Comparison of ENCODE assay signal across 9 cellular contexts in the genomic region with DNA sequence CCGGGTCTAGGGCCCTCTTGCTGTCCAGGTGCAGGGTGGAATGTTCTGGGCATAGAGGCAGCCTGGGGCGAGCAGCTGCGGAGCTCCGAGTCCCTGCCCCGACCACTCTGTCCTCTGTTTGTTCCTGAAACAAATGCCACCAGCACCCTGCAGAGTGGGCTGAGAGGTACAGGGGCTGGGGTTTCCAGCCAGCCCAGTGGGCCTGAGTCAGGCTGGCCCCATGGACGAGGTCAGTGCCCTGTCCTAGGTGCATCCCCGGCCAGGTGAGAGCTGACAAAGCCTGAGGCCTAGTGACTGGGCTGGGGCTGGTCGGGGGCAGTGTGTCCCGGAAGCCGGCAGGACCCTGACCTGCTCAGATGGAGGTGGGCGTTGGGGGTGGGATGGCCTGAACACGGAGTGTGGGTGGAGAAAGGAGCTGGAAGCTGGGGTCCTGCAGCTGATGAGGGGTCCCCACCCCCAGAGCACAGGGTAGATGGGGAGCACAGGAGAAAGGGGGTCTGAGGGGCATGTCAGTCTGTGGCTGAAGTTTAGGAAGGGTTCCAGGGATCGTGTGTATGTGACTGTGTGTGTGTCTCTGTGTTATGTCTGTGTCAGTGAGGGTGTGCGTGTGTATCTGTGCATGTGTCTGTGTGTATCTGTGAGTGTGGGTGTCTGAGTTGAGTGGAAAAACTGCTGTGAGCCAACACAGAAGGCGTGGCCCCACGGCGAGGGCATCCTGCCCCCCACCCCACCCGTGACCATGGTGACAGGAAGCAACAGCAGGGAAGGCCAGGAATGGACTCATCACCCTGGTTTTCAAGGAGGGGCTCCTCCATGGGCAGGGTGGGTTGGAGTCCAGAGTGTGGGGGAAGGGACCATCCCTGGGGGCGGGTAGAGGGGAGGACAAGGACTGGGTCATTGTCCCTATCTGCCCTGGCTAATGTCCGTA. TPM values are rescaled to one million over a fixed set of nuclear protein-coding genes. Genes with fewer than 3 reads are reported as not detected.
DNase-seq lines count a peak whose midpoint lies in the region; ATAC-seq and TF ChIP-seq lines count a peak whose summit lies in the region.
"Had no signal": no experiment of that assay in that cellular context is flagged by ENCODE, and none has a peak within 500 bp of the region (broad histone marks: within the 10 kb centered on the region; RNA-seq: fewer than 3 reads in every experiment).

No MANE protein-coding gene starts in this region.

- H3K36me3 Mint-ChIP-seq in activated naive CD8-positive, alpha-beta T cell: no peaks in the 10 kb centered on the region
- H3K36me3 Mint-ChIP-seq in type B pancreatic cell: no peaks in the 10 kb centered on the region

- peaks cover 46% of the 10 kb centered on the region for H3K4me1 Mint-ChIP-seq in activated naive CD8-positive, alpha-beta T cell (ENCODE audit: low read depth)
- H3K4me1 Mint-ChIP-seq in type B pancreatic cell (ENCODE audit: unreplicated experiment): peaks cover 19% of the 10 kb centered on the region

- H3K27me3 ChIP-seq in lower lobe of right lung (ENCODE audit: low read depth): no peaks in the 10 kb centered on the region
- no peaks in the 10 kb centered on the region for H3K27me3 ChIP-seq in SJCRH30

- no peaks in the 10 kb centered on the region for H3K27me3 Mint-ChIP-seq in activated naive CD8-positive, alpha-beta T cell
- peaks cover 35% of the 10 kb centered on the region for H3K27me3 Mint-ChIP-seq in type B pancreatic cell

- H3K9me3 ChIP-seq in lower lobe of right lung (no peaks in the 10 kb centered on the region), SJCRH30 (replicated peaks) (no peaks in the 10 kb centered on the region)

- peak overlapping the region; percentile 99 for H3K27ac ChIP-seq in lower lobe of right lung
- H3K27ac ChIP-seq in SJCRH30: no peak overlapping the region

- H3K4me3 ChIP-seq in lower lobe of right lung (no peak overlapping the region), SJCRH30 (no peak overlapping the region)

- peak; percentile 70 for DNase-seq in activated CD8-positive, alpha-beta memory T cell treated with anti-CD3 and anti-CD28 coated beads for 24 hours
- DNase-seq in activated CD8-positive, alpha-beta memory T cell treated with anti-CD3 and anti-CD28 coated beads, Interleukin-2, amount 50 U/mL, for 48 hours: no peak
- DNase-seq in lower lobe of right lung: peak; percentile 73
- DNase-seq in type B pancreatic cell (ENCODE audit: extremely low spot score, unreplicated experiment): no peak
- DNase-seq in SJCRH30: no peak
- no peak for DNase-seq in NCI-H774 (lab: John Stamatoyannopoulos, UW)
- DNase-seq: mesendoderm had no signal

- H3K4me3 Mint-ChIP-seq in activated naive CD8-positive, alpha-beta T cell: peak overlapping the region; percentile 42
- H3K4me3 Mint-ChIP-seq in type B pancreatic cell: peak overlapping the region; percentile 68

- intact Hi-C loops in lower lobe of right lung (cut with DNase I): no loop called here

- H3K4me1 ChIP-seq in lower lobe of right lung (peaks cover 98% of the 10 kb centered on the region), SJCRH30 (peaks cover 40% of the 10 kb centered on the region)

- H3K36me3 ChIP-seq in lower lobe of right lung (peaks cover 7% of the 10 kb centered on the region), SJCRH30 (no peaks in the 10 kb centered on the region)

- ATAC-seq in lower lobe of right lung (no peak), GM18868 (IDR thresholded peaks at IDR 0.05; ENCODE audit: unreplicated experiment) (no peak)

- TF ChIP-seq CTCF in lower lobe of right lung (IDR thresholded peaks at IDR 0.05) (no peak), type B pancreatic cell (conservative IDR thresholded peaks at IDR 0.05) (no peak)

- H3K27ac Mint-ChIP-seq in activated naive CD8-positive, alpha-beta T cell: peak overlapping the region; percentile 85
- peak overlapping the region; percentile 79 for H3K27ac Mint-ChIP-seq in type B pancreatic cell

- H3K9me3 Mint-ChIP-seq in activated naive CD8-positive, alpha-beta T cell (ENCODE audit: low read depth): no peaks in the 10 kb centered on the region
- no peaks in the 10 kb centered on the region for H3K9me3 Mint-ChIP-seq in type B pancreatic cell

RNA-seq across cellular contexts. Expression of a gene that starts 2.4 kb away (rescaled TPM):
- total RNA-seq in lower lobe of right lung: 237 TPM
- total RNA-seq in type B pancreatic cell (ENCODE audit: low replicate concordance): 5.1 and 15.4 TPM in 2 replicates
- 0.14 TPM in 1 of 2 replicates, not detected in the other for total RNA-seq in SJCRH30 (2014; rRNA removed; shearing (Covaris generic))

RNA-seq across cellular contexts. Expression of a gene that starts 6.7 kb away (rescaled TPM):
- total RNA-seq in lower lobe of right lung: 10.6 TPM
- total RNA-seq in type B pancreatic cell (ENCODE audit: low replicate concordance): 11.9 and 22.1 TPM in 2 replicates
- total RNA-seq in SJCRH30 (2014; rRNA removed; shearing (Covaris generic)): 30.9 and 37.4 TPM in 2 replicates

RNA-seq across cellular contexts. Expression of a gene that starts 9.7 kb away (rescaled TPM):
- total RNA-seq in lower lobe of right lung (143 TPM), type B pancreatic cell (ENCODE audit: low replicate concordance) (11.2 and 20.3 TPM in 2 replicates)
- total RNA-seq in SJCRH30 (2014; rRNA removed; shearing (Covaris generic)): 68.2 and 71.7 TPM in 2 replicates

RNA-seq across cellular contexts. Expression of a gene that starts 42.0 kb away (rescaled TPM):
- total RNA-seq in lower lobe of right lung (3.0 TPM), type B pancreatic cell (ENCODE audit: low replicate concordance) (1.4 and 5.5 TPM in 2 replicates)
- total RNA-seq in SJCRH30 (2014; rRNA removed; shearing (Covaris generic)): 4.4 and 4.8 TPM in 2 replicates

Comparison
In these comparisons a context has a peak if more than half of its experiments do, and no peak if none do; other contexts are left out.
1. DNase-seq: peak in activated CD8-positive, alpha-beta memory T cell treated with anti-CD3 and anti-CD28 coated beads for 24 hours (single experiment) and lower lobe of right lung (single experiment); none in activated CD8-positive, alpha-beta memory T cell treated with anti-CD3 and anti-CD28 coated beads, Interleukin-2, amount 50 U/mL, for 48 hours (single experiment), type B pancreatic cell (single experiment), SJCRH30 (0 of 2) and NCI-H774 (single experiment).
2. RNA of a gene that starts 2.4 kb away (total RNA-seq): 237 TPM in lower lobe of right lung (single experiment); 5.1 to 15.4 TPM in type B pancreatic cell and 0.14 TPM in SJCRH30; every median in the first group is over 10 times any median in the second.